In genomic region chr17:21034350-21035235, GRCh38 we compare ENCODE assay signal across 8 cellular contexts. TPM values are rescaled to one million over a fixed set of nuclear protein-coding genes. Genes with fewer than 3 reads are reported as not detected.
DNase-seq lines count a peak whose midpoint lies in the region; ATAC-seq, FAIRE-seq and TF ChIP-seq lines count a peak whose summit lies in the region.

No MANE protein-coding gene starts in this region.

- peaks cover 2% of the 10 kb centered on the region; the same call in 1 of the 2 replicates for H3K36me3 ChIP-seq in GM06990 (ENCODE audit: control insufficient read depth, insufficient read depth, low read length)
- peaks cover 15% of the 10 kb centered on the region for H3K36me3 ChIP-seq in GM23338 (ENCODE audit: insufficient read depth)
- peaks cover 6% of the 10 kb centered on the region; the same call in 1 of the 2 replicates for H3K36me3 ChIP-seq in Panc1 (ENCODE audit: control insufficient read depth, insufficient read depth, low read length)
- H3K36me3 ChIP-seq in H1 (ENCODE audit: control insufficient read depth in 2 of 4, insufficient read depth in 4 of 4, low read length in 3 of 4) = peaks cover 0 to 24% (median 2%) of the 10 kb centered on the region in 4 experiments; a peak in 3 of 8 replicates
- no peaks in the 10 kb centered on the region for H3K36me3 ChIP-seq in parathyroid adenoma (ENCODE audit: control insufficient read depth, insufficient read depth, low read length)

- H4K20me1 ChIP-seq in GM23338 (replicated peaks; ENCODE audit: insufficient read depth) = peaks cover 88% of the 10 kb centered on the region
- peaks cover 64 to 70% of the 10 kb centered on the region in 2 experiments for H4K20me1 ChIP-seq in H1 (replicated peaks in 1 of 2; ENCODE audit: control insufficient read depth in 1 of 2, insufficient read depth in 2 of 2, low read length in 2 of 2)

- no peaks in the 10 kb centered on the region for H3K23me2 ChIP-seq in H1 (ENCODE audit: low read depth, low read length)

- H2BK15ac ChIP-seq in H1 (ENCODE audit: low read length) = no peak overlapping the region

- DNase-seq in GM06990 (ENCODE audit: extremely low read depth, insufficient read length) = no peak
- DNase-seq in GM23338 (ENCODE audit: low spot score) = peak; percentile 44
- no peak for DNase-seq in Panc1 (ENCODE audit: low read depth, low spot score)
- no peak for DNase-seq in H1 (ENCODE audit: low read depth in 1 of 2, low spot score in 2 of 2)
- no peak for DNase-seq in NCI-H2107 treated with DMSO at 0.1 percent for 48 hours (lab: John Stamatoyannopoulos, UW; ENCODE audit: unreplicated experiment)
- no peak for DNase-seq in NCI-H2029 treated with DMSO at 0.1 percent for 48 hours (lab: John Stamatoyannopoulos, UW)
- DNase-seq in AG08396 (ENCODE audit: low spot score) = no peak

- H3K4me2 ChIP-seq in GM23338 (peak overlapping the region; percentile 59), H1 (ENCODE audit: insufficient read depth in 1 of 2, low read depth in 2 of 2, low read length in 2 of 2) (peak overlapping the region; percentile 41 to 57; a peak in 3 of 4 replicates), parathyroid adenoma (ENCODE audit: low read length) (peak overlapping the region; percentile 36)

- no peak overlapping the region for H3K18ac ChIP-seq in H1 (ENCODE audit: extremely low read depth, low read length)

- H3K9ac ChIP-seq in H1 (replicated peaks in 1 of 4; ENCODE audit: extremely low read depth in 1 of 4, low read depth in 3 of 4, low read length in 3 of 4) (no peak overlapping the region; a peak in 1 of 7 replicates), parathyroid adenoma (no peak overlapping the region)

- POLR2A ChIA-PET in Panc1 (lab: Charles Lee) (no interaction called here), H1 (lab: Charles Lee; ENCODE audit: partially characterized antibody) (interaction anchor here (0.6 to 2.1 kb wide), 13 partner anchors 9 to 165 kb away, joined by 3 to 17 read pairs (median 3); partner anchors contain the start of gene DHRS7B)

- TF ChIP-seq POLR2A in H1 (IDR thresholded peaks at IDR 0.05; ENCODE audit: control extremely low read depth in 1 of 2, low read depth in 2 of 2, low read length in 2 of 2) = no peak; a peak in 1 of 3 replicates

- H3K4me1 ChIP-seq in GM23338 (ENCODE audit: insufficient read depth) (peaks cover 80% of the 10 kb centered on the region), Panc1 (ENCODE audit: control insufficient read depth, insufficient read depth, low read length) (peaks cover 51% of the 10 kb centered on the region), H1 (replicated peaks in 1 of 4; ENCODE audit: control insufficient read depth in 3 of 4, insufficient read depth in 4 of 4, low read length in 3 of 4) (peaks cover 3 to 15% (median 10%) of the 10 kb centered on the region in 4 experiments), parathyroid adenoma (peaks cover 23% of the 10 kb centered on the region)

- peaks cover 3% of the 10 kb centered on the region for H3K27me3 Mint-ChIP-seq in GM23338 (ENCODE audit: insufficient read depth, low read depth, poor library complexity)

- H3K9me2 ChIP-seq in GM23338 (ENCODE audit: insufficient read depth) = no peaks in the 10 kb centered on the region

- no peak overlapping the region for H3K14ac ChIP-seq in H1 (ENCODE audit: insufficient read length)

- H4K8ac ChIP-seq in H1 (ENCODE audit: extremely low read depth, insufficient read depth, low read length) = no peak overlapping the region

- H3K27me3 ChIP-seq in GM06990 (replicated peaks; ENCODE audit: control insufficient read depth, insufficient read depth, low read length) (no peaks in the 10 kb centered on the region), GM23338 (ENCODE audit: insufficient read depth) (no peaks in the 10 kb centered on the region), Panc1 (ENCODE audit: control insufficient read depth, insufficient read depth, low read length) (no peaks in the 10 kb centered on the region), H1 (replicated peaks in 1 of 4; ENCODE audit: control insufficient read depth in 3 of 4, extremely low read depth in 1 of 4, insufficient read depth in 3 of 4, low read length in 3 of 4) (no peaks in the 10 kb centered on the region), parathyroid adenoma (ENCODE audit: control insufficient read depth, insufficient read depth, low read length) (no peaks in the 10 kb centered on the region)

- TF ChIP-seq RAD21 in H1 (IDR thresholded peaks at IDR 0.05 in 1 of 2, conservative IDR thresholded peaks at IDR 0.05 in 1 of 2; ENCODE audit: low read depth in 2 of 2, low read length in 2 of 2) = no peak

- peak overlapping the region; percentile 84 for H3K27ac Mint-ChIP-seq in GM23338

- H2BK12ac ChIP-seq in H1 (ENCODE audit: low read depth, low read length) = no peak overlapping the region

- no peak overlapping the region for H2BK5ac ChIP-seq in H1 (ENCODE audit: low read depth, low read length)

- H4K5ac ChIP-seq in H1 (ENCODE audit: insufficient read length, low read depth, low read length) = no peak overlapping the region

- TSS peak; percentile 4 for BruUV-seq in Panc1 (replicated peaks; lab: Mats Ljungman, UMichigan)

- no peak overlapping the region for H3K4ac ChIP-seq in H1 (replicated peaks; ENCODE audit: insufficient read length, low read depth, low read length)

- 87% methylated on average over 13 of the region's 13 CpGs; no CpG with 5 or more reads in 1 of the 2 experiments for WGBS in H1 (ENCODE audit: extremely low coverage in 1 of 2, insufficient coverage in 1 of 2, insufficient read length in 1 of 2, insufficient replicate concordance in 2 of 2, low coverage in 1 of 2, low lambda C conversion rate in 2 of 2, missing lambda C conversion rate in 1 of 2), 2 experiments

- ATAC-seq in GM23338 (peak; percentile 23; the same call in 1 of the 3 replicates), Panc1 (no peak)

- H3K9me3 ChIP-seq in Panc1 (ENCODE audit: control insufficient read depth, insufficient read depth, low read depth, low read length) (no peaks in the 10 kb centered on the region), H1 (ENCODE audit: insufficient read depth in 2 of 2, low read depth in 1 of 2, low read length in 1 of 2) (no peaks in the 10 kb centered on the region), parathyroid adenoma (ENCODE audit: control insufficient read depth, low read length) (no peaks in the 10 kb centered on the region)

- peak overlapping the region; percentile 44 for H3K4me3 Mint-ChIP-seq in GM23338

- TF ChIP-seq CTCF in GM06990 (IDR thresholded peaks at IDR 0.05; ENCODE audit: insufficient read depth, low read length, poor library complexity, severe bottlenecking) (no peak), GM23338 (conservative IDR thresholded peaks at IDR 0.05; ENCODE audit: low read depth in 2 of 2) (no peak), Panc1 (IDR thresholded peaks at IDR 0.05) (no peak), H1 (IDR thresholded peaks at IDR 0.05; ENCODE audit: control extremely low read depth in 1 of 3, insufficient read depth in 1 of 3, low read depth in 1 of 3, low read length in 3 of 3) (no peak), parathyroid adenoma (IDR thresholded peaks at IDR 0.05) (no peak)

- no peak overlapping the region for H4K91ac ChIP-seq in H1 (replicated peaks; ENCODE audit: insufficient read length, low read length)

- H2AK5ac ChIP-seq in H1 (ENCODE audit: low read depth, low read length) = no peak overlapping the region

- H3K56ac ChIP-seq in H1 (replicated peaks; ENCODE audit: insufficient read length, low read depth, low read length) = no peak overlapping the region

- intact Hi-C loops in Panc1 (cut with micrococcal nuclease; ENCODE audit: unreplicated experiment) = no loop called here

- in situ Hi-C loops in Panc1 (cut with HindIII; ENCODE audit: low pct_unique_long_range_greater_than_20kb, low sequenced_read_pairs) = no loop called here

- H3K23ac ChIP-seq in H1 (ENCODE audit: insufficient read length) = no peak overlapping the region

- H3K79me1 ChIP-seq in H1 (ENCODE audit: low read depth, low read length) = peaks cover 2% of the 10 kb centered on the region; the same call in 1 of the 2 replicates

- peaks cover 8% of the 10 kb centered on the region; the same call in 1 of the 2 replicates for H3F3A ChIP-seq in GM23338 (replicated peaks; ENCODE audit: low read depth)

- peaks cover 54% of the 10 kb centered on the region for H3K36me3 Mint-ChIP-seq in GM23338 (ENCODE audit: low read depth)

- no peak overlapping the region for H2BK120ac ChIP-seq in H1 (replicated peaks; ENCODE audit: low read depth, low read length)

- no peak overlapping the region for H2BK20ac ChIP-seq in H1 (ENCODE audit: low read length)

- CTCF ChIA-PET in Panc1 (lab: Charles Lee) (no interaction called here), H1 (lab: Charles Lee; ENCODE audit: partially characterized antibody) (interaction anchor here (0.7 to 3.3 kb wide), 4 partner anchors 9 to 85 kb away, joined by 3 to 9 read pairs (median 4); no protein-coding TSS in a partner anchor)

- no peak for FAIRE-seq in H1 (lab: Jason Lieb, UNC)

- no peak for TF ChIP-seq EP300 in H1 (IDR thresholded peaks at IDR 0.05; ENCODE audit: borderline replicate concordance in 1 of 2, low read depth in 2 of 2, low read length in 2 of 2)

- H3K4me1 Mint-ChIP-seq in GM23338 = peaks cover 65% of the 10 kb centered on the region

- no peak overlapping the region for H2AFZ ChIP-seq in GM23338
- H2AFZ ChIP-seq in H1 (ENCODE audit: low read length) = no peak overlapping the region
- H2AFZ ChIP-seq in parathyroid adenoma = no peak overlapping the region

- peak overlapping the region; percentile 51 for H3K4me3 ChIP-seq in GM06990 (replicated peaks; ENCODE audit: low read depth, low read length)
- H3K4me3 ChIP-seq in GM23338 = peak overlapping the region; percentile 23; the same call in 1 of the 2 replicates
- no peak overlapping the region for H3K4me3 ChIP-seq in Panc1 (ENCODE audit: low read depth in 2 of 2, low read length in 2 of 2)
- no peak overlapping the region; a peak in 1 of 8 replicates for H3K4me3 ChIP-seq in H1 (ENCODE audit: extremely low read depth in 1 of 4, insufficient read depth in 2 of 4, low read depth in 3 of 4, low read length in 4 of 4)
- H3K4me3 ChIP-seq in parathyroid adenoma (ENCODE audit: low read depth, low read length) = no peak overlapping the region

- no peaks in the 10 kb centered on the region for H3K9me3 Mint-ChIP-seq in GM23338

- peaks cover 98% of the 10 kb centered on the region for H3K79me2 ChIP-seq in GM23338 (replicated peaks; ENCODE audit: insufficient read depth)
- peaks cover 98 to 99% of the 10 kb centered on the region in 2 experiments for H3K79me2 ChIP-seq in H1 (ENCODE audit: control insufficient read depth in 1 of 2, insufficient read depth in 2 of 2, low read length in 2 of 2)
- peaks cover 66% of the 10 kb centered on the region for H3K79me2 ChIP-seq in parathyroid adenoma

- H3K27ac ChIP-seq in GM23338 (ENCODE audit: low read depth) (peak overlapping the region; percentile 68), Panc1 (ENCODE audit: low read length) (peak overlapping the region; percentile 63; the same call in 1 of the 2 replicates), H1 (ENCODE audit: low read depth, low read length) (no peak overlapping the region), parathyroid adenoma (peak overlapping the region; percentile 20)

RNA-seq across cellular contexts. Expression of gene USP22, which starts 8.2 kb away (rescaled TPM):
- 285 and 296 TPM in 2 replicates for total RNA-seq in GM23338 (2014; rRNA removed; shearing (Covaris generic))
- polyA plus RNA-seq in GM23338 (2016; fragmentation: Nextera tagmentation; extraction: Ambion mirVana) (68.9 and 77.4 TPM in 2 replicates), H1 (2011; rRNA removed) (221 and 365 TPM in 2 replicates)
- 224 TPM for total RNA-seq in Panc1 (2021; ENCODE audit: unreplicated experiment)
- polyA plus RNA-seq in Panc1 (2012; ENCODE audit: insufficient read length) = 175 TPM
- 316 and 321 TPM in 2 replicates for total RNA-seq in H1 (2021; fragmentation: NEBNext Ultra II Directional; extraction: Animal tissue kit (Norgen Biotek cat#: 25700))
- 169 TPM for polyA plus RNA-seq in H1 (2011; cell fraction: cytosol; rRNA removed)
- polyA plus RNA-seq in H1 (2011; cell fraction: nucleus; rRNA removed) = 298 TPM
- polyA plus RNA-seq in H1 (2012, experiment 1 of 2) = 171 to 196 TPM (median 176 TPM) in 4 replicates
- polyA plus RNA-seq in H1 (2012, experiment 2 of 2) = 106 TPM
- 137 TPM for polyA plus RNA-seq in H1 (2013, experiment 1 of 2)
- polyA plus RNA-seq in H1 (2013, experiment 2 of 2) = 124 TPM
- polyA minus RNA-seq in H1 (2011; rRNA and poly(A)+ RNA removed) = 456 and 459 TPM in 2 replicates
- 270 TPM for polyA minus RNA-seq in H1 (2011; cell fraction: cytosol; rRNA and poly(A)+ RNA removed)
- polyA minus RNA-seq in H1 (2011; cell fraction: nucleus; rRNA and poly(A)+ RNA removed) = 188 TPM

Comparison
In these comparisons a context has a peak if more than half of its experiments do, and no peak if none do; other contexts are left out.
1. H3K4me3 ChIP-seq: peak in GM06990 (single experiment) and GM23338 (single experiment); none in Panc1 (0 of 2), H1 (0 of 4) and parathyroid adenoma (single experiment).
2. Peak in every context shown above with its lines, with median percentiles within 50 percentile points of each other: H3K4me2 ChIP-seq.